Comparison of ENCODE assay signal across 8 cellular contexts in the genomic region with DNA sequence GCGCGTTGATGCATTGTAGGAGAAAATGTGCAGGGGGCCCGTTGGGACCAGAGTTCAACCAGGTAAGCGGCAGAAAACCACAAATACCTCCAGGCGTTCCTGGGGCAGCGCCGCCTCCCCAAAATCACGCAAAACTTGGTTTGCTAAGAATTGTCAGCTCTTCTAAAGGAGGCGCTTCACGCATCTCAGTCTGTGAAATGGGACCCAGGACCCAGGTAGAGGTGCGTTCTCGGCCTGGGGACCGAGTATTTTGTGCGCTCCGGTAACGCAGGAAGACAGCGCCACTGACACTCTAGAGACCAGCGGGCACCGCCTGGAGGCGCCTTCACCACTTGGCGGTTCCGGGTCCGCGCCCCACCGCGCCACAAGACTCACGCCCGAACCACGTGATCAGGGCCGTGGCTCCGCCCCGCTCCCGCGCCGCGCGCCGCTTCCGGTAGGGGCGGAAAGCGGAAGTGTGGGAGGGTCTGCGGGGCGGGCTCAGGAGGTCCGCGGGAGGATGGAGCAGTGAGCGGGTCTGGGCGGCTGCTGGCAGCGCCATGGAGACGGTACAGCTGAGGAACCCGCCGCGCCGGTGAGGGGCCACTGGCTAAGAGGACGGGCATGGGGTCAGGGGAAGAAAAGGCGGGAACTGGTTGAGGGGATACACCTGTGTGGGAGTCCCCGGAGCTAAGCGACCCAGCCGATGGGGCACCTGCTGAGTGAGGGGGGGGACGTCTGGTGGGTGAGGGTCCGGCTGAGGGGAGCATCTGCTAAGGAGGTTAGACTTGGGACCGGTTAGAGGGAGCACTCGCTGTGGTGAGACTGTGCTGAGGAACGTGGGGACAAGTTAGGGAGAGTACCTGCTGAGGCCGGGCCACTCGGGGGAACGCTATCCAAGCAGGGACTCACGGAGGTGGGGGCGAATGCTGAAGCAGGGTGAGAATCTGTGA. TPM values are rescaled to one million over a fixed set of nuclear protein-coding genes. Genes with fewer than 3 reads are reported as not detected.
DNase-seq lines count a peak whose midpoint lies in the region; ATAC-seq and TF ChIP-seq lines count a peak whose summit lies in the region.

A gene (plus strand): TSS at position 483 of the 932 bp plus-strand sequence. CDS start 57 bp downstream, at position 540.

- TF ChIP-seq CTCF in GM12875 (IDR thresholded peaks at IDR 0.05; ENCODE audit: borderline replicate concordance, insufficient read depth, low read depth, low read length) (peak; percentile 65; the same call in 1 of the 2 replicates), heart left ventricle (IDR thresholded peaks at IDR 0.05) (peak; percentile 13 to 71 (median 46)), upper lobe of right lung (IDR thresholded peaks at IDR 0.05) (peak; percentile 52)

- DNase-seq in NCI-H1436 (lab: John Stamatoyannopoulos, UW) = peak; percentile 92
- peak; percentile 92 for DNase-seq in T follicular helper cell (ENCODE audit: low read depth)
- peak; percentile 94 to 97 (median 94) for DNase-seq in heart left ventricle
- peak; percentile 99 for DNase-seq in posterior vena cava (ENCODE audit: low spot score)
- peak; percentile 97 for DNase-seq in upper lobe of right lung

- ATAC-seq in HG02798 (IDR thresholded peaks at IDR 0.05; ENCODE audit: poor library complexity, unreplicated experiment) = peak; percentile 80
- ATAC-seq in heart left ventricle = peak; percentile 94 to 99 (median 98)
- peak; percentile 98 for ATAC-seq in upper lobe of right lung

- H3K4me3 ChIP-seq in GM12875 (ENCODE audit: low read depth, low read length) = peak within 1 kb of the TSS; percentile 86
- H3K4me3 ChIP-seq in heart left ventricle = peak within 1 kb of the TSS; percentile 62 to 93 (median 76)
- H3K4me3 ChIP-seq in upper lobe of right lung = peak within 1 kb of the TSS; percentile 94

- H3K4me1 ChIP-seq in heart left ventricle = peaks cover 0 to 52% (median 15%) of the 10 kb centered on the region in 12 donors
- peaks cover 30% of the 10 kb centered on the region for H3K4me1 ChIP-seq in upper lobe of right lung

- H3K27ac ChIP-seq in adipose tissue (ENCODE audit: low read depth, low read length) (peak within 1 kb of the TSS; percentile 34), heart left ventricle (peak within 1 kb of the TSS in 11 of 12 donors; percentile 71 to 95 (median 85)), upper lobe of right lung (peak within 1 kb of the TSS; percentile 94)

- H3K9me3 ChIP-seq in heart left ventricle (no peaks in the 10 kb centered on the region), upper lobe of right lung (no peaks in the 10 kb centered on the region)

- TF ChIP-seq POLR2A in heart left ventricle (IDR thresholded peaks at IDR 0.05) = peak in 1 of 2 donors; percentile 88

- intact Hi-C loops in heart left ventricle (cut with DNase I) = loop anchor here in 2 of 10 donors (5.0 to 10.0 kb wide), 2 partner anchors 79 to 449 kb away; a partner anchor contains a TSS
- intact Hi-C loops in posterior vena cava (cut with DNase I) = no loop called here
- intact Hi-C loops in upper lobe of right lung (cut with DNase I) = no loop called here

- H3K36me3 ChIP-seq in heart left ventricle (no peaks in the 10 kb centered on the region), upper lobe of right lung (no peaks in the 10 kb centered on the region)

- H3K27me3 ChIP-seq in heart left ventricle = no peaks in the 10 kb centered on the region
- no peaks in the 10 kb centered on the region for H3K27me3 ChIP-seq in upper lobe of right lung

- 0 to 1% (median 1%) methylated on average over 68 of the region's 68 CpGs for WGBS in adipose tissue, 3 donors
- WGBS in heart left ventricle, 4 donors = 1 to 3% (median 1%) methylated on average over 38 to 68 of the region's 68 CpGs

RNA-seq across cellular contexts. Expression of the gene that starts here (rescaled TPM):
- polyA plus RNA-seq in adipose tissue = 1 to 10 TPM; 3.9 to 8.7 (median 8.0) TPM
- 10 to 100 TPM in 2 of 9 donors, 1 to 10 TPM in 7; 8.1 to 25.3 (median 9.5) TPM for total RNA-seq in heart left ventricle
- 1 to 10 TPM; 3.2 to 7.9 TPM for polyA plus RNA-seq in heart left ventricle
- 10 to 100 TPM; 29.0 to 30.1 TPM for total RNA-seq in posterior vena cava
- total RNA-seq in upper lobe of right lung = 52.6 TPM

Comparison
In these comparisons a context has a peak if more than half of its experiments do, and no peak if none do; other contexts are left out.
1. Peak in every context shown above with its lines: DNase-seq, ATAC-seq, H3K4me3 ChIP-seq and H3K27ac ChIP-seq.
2. H3K27ac ChIP-seq: peak in every context shown above with its lines; median percentile 94 in upper lobe of right lung; 85 in heart left ventricle; 34 in adipose tissue.